ENCODE assay signal across 9 cellular contexts in the genomic region with DNA sequence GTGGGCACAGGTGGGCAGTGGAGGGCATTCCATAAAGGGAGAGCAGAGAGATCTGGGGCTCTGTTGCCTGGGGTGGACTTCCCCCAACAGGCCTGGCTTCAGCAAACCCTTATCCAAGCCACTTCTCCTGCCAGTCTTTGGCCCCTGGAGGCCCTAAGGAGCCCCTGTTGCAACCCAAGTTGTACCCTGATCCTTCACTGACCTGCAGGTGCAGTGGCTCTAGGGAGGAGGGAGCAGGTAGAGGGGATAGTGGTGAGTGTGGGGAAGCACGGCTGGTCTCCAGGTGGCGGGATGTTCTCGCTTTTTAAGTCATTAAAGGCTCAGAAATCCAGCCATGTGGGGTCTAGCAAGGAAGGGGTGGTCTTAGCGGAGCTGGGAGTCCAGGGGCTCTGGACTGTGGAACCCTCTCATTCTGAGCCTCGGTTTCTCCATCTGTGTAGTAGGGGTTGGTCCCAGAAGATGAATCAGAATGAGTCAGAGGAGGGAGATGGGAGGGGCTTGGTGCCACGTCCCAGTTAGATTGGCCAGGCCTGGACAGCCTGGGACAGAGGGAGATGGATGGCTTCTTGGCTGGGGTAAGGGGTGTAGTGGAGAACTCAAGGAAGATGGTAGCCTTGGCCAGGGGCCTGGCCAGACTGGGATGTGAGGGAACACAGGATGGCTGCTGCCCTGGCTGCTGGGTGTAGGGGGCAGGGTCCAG. TPM values are rescaled to one million over a fixed set of nuclear protein-coding genes. Genes with fewer than 3 reads are reported as not detected.
DNase-seq lines count a peak whose midpoint lies in the region; ATAC-seq and TF ChIP-seq lines count a peak whose summit lies in the region.
"Had no signal": no experiment of that assay in that cellular context is flagged by ENCODE, and none has a peak within 500 bp of the region (broad histone marks: within the 10 kb centered on the region; RNA-seq: fewer than 3 reads in every experiment).

No MANE protein-coding gene starts in this region.

- H3K27ac Mint-ChIP-seq in WTC11, result no peak overlapping the region

- CTCF ChIA-PET in WTC11 (lab: Charles Lee), result interaction anchor here (0.7 to 1.8 kb wide), 4 partner anchors 56 to 175 kb away, joined by 3 to 4 read pairs (median 4); no protein-coding TSS in a partner anchor

- H2AFZ ChIP-seq in smooth muscle cell (ENCODE audit: low read depth), result no peak overlapping the region

- no peaks in the 10 kb centered on the region for H3K9me3 ChIP-seq in left ventricle myocardium inferior (replicated peaks)
- H3K9me3 ChIP-seq in smooth muscle cell (replicated peaks; ENCODE audit: low read depth), result no peaks in the 10 kb centered on the region

- no peak overlapping the region for H3K9ac ChIP-seq in smooth muscle cell (ENCODE audit: low read depth)

- H3F3A ChIP-seq in smooth muscle cell (ENCODE audit: low read depth), result peaks cover 4% of the 10 kb centered on the region

- DNase-seq in GM03348 (ENCODE audit: low spot score) (peak; percentile 84), astrocyte of the cerebellum (ENCODE audit: low read depth) (no peak), left ventricle myocardium inferior (no peak), smooth muscle cell (lab: John Stamatoyannopoulos, UW; ENCODE audit: unreplicated experiment) (no peak), activated T-cell treated with anti-CD3 and anti-CD28 coated beads for 4 hours (no peak), WTC11 (ENCODE audit: low spot score) (no peak)

- ATAC-seq in HG02840 (IDR thresholded peaks at IDR 0.05; ENCODE audit: low FRiP score, unreplicated experiment) (no peak), HG03045 (IDR thresholded peaks at IDR 0.05; ENCODE audit: unreplicated experiment) (no peak), WTC11 (no peak)

- 80% methylated on average over 6 of the region's 6 CpGs for WGBS in smooth muscle cell (ENCODE audit: low lambda C conversion rate)

- peak overlapping the region; percentile 96 for H3K27ac ChIP-seq in left ventricle myocardium inferior (replicated peaks)
- H3K27ac ChIP-seq in smooth muscle cell (ENCODE audit: low read depth), result no peak overlapping the region

- peaks cover 11% of the 10 kb centered on the region for H3K79me2 ChIP-seq in smooth muscle cell (ENCODE audit: low read depth)

- H3K4me1 ChIP-seq in left ventricle myocardium inferior, result peaks cover 87% of the 10 kb centered on the region
- peaks cover 20% of the 10 kb centered on the region for H3K4me1 ChIP-seq in smooth muscle cell (ENCODE audit: low read depth)

- peaks cover 44% of the 10 kb centered on the region for H3K4me1 Mint-ChIP-seq in WTC11

- H4K20me1 ChIP-seq in smooth muscle cell (ENCODE audit: low read depth), result peaks cover 49% of the 10 kb centered on the region

- no peak for TF ChIP-seq CTCF in astrocyte of the cerebellum (IDR thresholded peaks at IDR 0.05; ENCODE audit: low read depth, low read length, missing control alignments)
- no peak for TF ChIP-seq CTCF in left ventricle myocardium inferior (IDR thresholded peaks at IDR 0.05; ENCODE audit: borderline replicate concordance)
- TF ChIP-seq CTCF in smooth muscle cell (IDR thresholded peaks at IDR 0.05; ENCODE audit: borderline replicate concordance, insufficient read depth, poor library complexity, severe bottlenecking), result no peak
- no peak for TF ChIP-seq CTCF in WTC11 (IDR thresholded peaks at IDR 0.05)

- POLR2A ChIA-PET in WTC11 (lab: Charles Lee), result no interaction called here

- intact Hi-C loops in left ventricle myocardium inferior (cut with micrococcal nuclease), result loop anchor here (10.0 kb wide), 1 partner anchor 89 kb away; no protein-coding TSS in a partner anchor

- no peaks in the 10 kb centered on the region for H3K9me3 Mint-ChIP-seq in WTC11

- in situ Hi-C loops in astrocyte of the cerebellum (cut with HindIII; ENCODE audit: low sequenced_read_pairs), result no loop called here

- H3K36me3 Mint-ChIP-seq in WTC11, result no peaks in the 10 kb centered on the region

- peak overlapping the region; percentile 97 for H3K4me2 ChIP-seq in smooth muscle cell

- H3K36me3 ChIP-seq in left ventricle myocardium inferior, result peaks cover 11% of the 10 kb centered on the region
- H3K36me3 ChIP-seq in smooth muscle cell (ENCODE audit: low read depth), result no peaks in the 10 kb centered on the region

- H3K4me3 Mint-ChIP-seq in WTC11, result no peak overlapping the region

- peak overlapping the region; percentile 79 for H3K4me3 ChIP-seq in astrocyte of the cerebellum (ENCODE audit: low read depth, low read length)
- H3K4me3 ChIP-seq in left ventricle myocardium inferior, result peak overlapping the region; percentile 81
- no peak overlapping the region for H3K4me3 ChIP-seq in smooth muscle cell

- H3K27me3 ChIP-seq in left ventricle myocardium inferior (ENCODE audit: low read depth) (no peaks in the 10 kb centered on the region), smooth muscle cell (ENCODE audit: low read depth) (no peaks in the 10 kb centered on the region)

- no peaks in the 10 kb centered on the region for H3K27me3 Mint-ChIP-seq in WTC11 (ENCODE audit: low read depth)

TF ChIP-seq in WTC11, 78 proteins besides CTCF, POLR2A, EP300 and RAD21 (continues in another document):
- TF ChIP-seq TP53 (CRISPR knock-in tag; IDR thresholded peaks at IDR 0.05), result no peak
- TF ChIP-seq ZNF512 (CRISPR knock-in tag; IDR thresholded peaks at IDR 0.05; ENCODE audit: borderline replicate concordance), result no peak
- no peak for TF ChIP-seq MYBL2 (CRISPR knock-in tag; IDR thresholded peaks at IDR 0.05)
- TF ChIP-seq ZNF425 (CRISPR knock-in tag; conservative IDR thresholded peaks at IDR 0.05), result no peak
- no peak for TF ChIP-seq RELA (CRISPR knock-in tag; IDR thresholded peaks at IDR 0.05; ENCODE audit: borderline replicate concordance)
- no peak for TF ChIP-seq KAT7 (CRISPR knock-in tag; IDR thresholded peaks at IDR 0.05; ENCODE audit: borderline replicate concordance)
- TF ChIP-seq FOXK1 (CRISPR knock-in tag; IDR thresholded peaks at IDR 0.05), result no peak
- no peak for TF ChIP-seq ZNF219 (CRISPR knock-in tag; IDR thresholded peaks at IDR 0.05; ENCODE audit: borderline replicate concordance)
- TF ChIP-seq NFE2L1 (CRISPR knock-in tag; IDR thresholded peaks at IDR 0.05), result no peak
- TF ChIP-seq, protein P1, sequence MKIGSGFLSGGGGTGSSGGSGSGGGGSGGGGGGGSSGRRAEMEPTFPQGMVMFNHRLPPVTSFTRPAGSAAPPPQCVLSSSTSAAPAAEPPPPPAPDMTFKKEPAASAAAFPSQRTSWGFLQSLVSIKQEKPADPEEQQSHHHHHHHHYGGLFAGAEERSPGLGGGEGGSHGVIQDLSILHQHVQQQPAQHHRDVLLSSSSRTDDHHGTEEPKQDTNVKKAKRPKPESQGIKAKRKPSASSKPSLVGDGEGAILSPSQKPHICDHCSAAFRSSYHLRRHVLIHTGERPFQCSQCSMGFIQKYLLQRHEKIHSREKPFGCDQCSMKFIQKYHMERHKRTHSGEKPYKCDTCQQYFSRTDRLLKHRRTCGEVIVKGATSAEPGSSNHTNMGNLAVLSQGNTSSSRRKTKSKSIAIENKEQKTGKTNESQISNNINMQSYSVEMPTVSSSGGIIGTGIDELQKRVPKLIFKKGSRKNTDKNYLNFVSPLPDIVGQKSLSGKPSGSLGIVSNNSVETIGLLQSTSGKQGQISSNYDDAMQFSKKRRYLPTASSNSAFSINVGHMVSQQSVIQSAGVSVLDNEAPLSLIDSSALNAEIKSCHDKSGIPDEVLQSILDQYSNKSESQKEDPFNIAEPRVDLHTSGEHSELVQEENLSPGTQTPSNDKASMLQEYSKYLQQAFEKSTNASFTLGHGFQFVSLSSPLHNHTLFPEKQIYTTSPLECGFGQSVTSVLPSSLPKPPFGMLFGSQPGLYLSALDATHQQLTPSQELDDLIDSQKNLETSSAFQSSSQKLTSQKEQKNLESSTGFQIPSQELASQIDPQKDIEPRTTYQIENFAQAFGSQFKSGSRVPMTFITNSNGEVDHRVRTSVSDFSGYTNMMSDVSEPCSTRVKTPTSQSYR (CRISPR knock-in tag; IDR thresholded peaks at IDR 0.05), result no peak
- TF ChIP-seq SOX15 (CRISPR knock-in tag; IDR thresholded peaks at IDR 0.05), result no peak
- TF ChIP-seq NR2C2 (CRISPR knock-in tag; IDR thresholded peaks at IDR 0.05), result no peak

RNA-seq across cellular contexts. Expression of gene ZBTB47, which starts 2.6 kb away (rescaled TPM):
- 118 TPM for total RNA-seq in left ventricle myocardium inferior
- 6.5 and 7.7 TPM in 2 replicates for total RNA-seq in smooth muscle cell
- 4.6 TPM in 2 replicates for polyA plus RNA-seq in smooth muscle cell
- total RNA-seq in WTC11 (2021), result 5.2 to 5.9 TPM (median 5.6 TPM) in 3 replicates

RNA-seq across cellular contexts. Expression of gene KLHL40, which starts 29.2 kb away (rescaled TPM):
- total RNA-seq in left ventricle myocardium inferior, result 0.22 TPM
- total RNA-seq in smooth muscle cell, result not detected in 2 replicates
- polyA plus RNA-seq in smooth muscle cell, result not detected in 2 replicates
- not detected in 3 replicates for total RNA-seq in WTC11 (2021)
- total RNA-seq: mononuclear cell had no signal

RNA-seq across cellular contexts. Expression of gene HHATL, which starts 46.5 kb away (rescaled TPM):
- 552 TPM for total RNA-seq in left ventricle myocardium inferior
- total RNA-seq in smooth muscle cell, result not detected in 2 replicates
- not detected in 2 replicates for polyA plus RNA-seq in smooth muscle cell
- 0.21 to 0.92 TPM (median 0.60 TPM) in 3 replicates for total RNA-seq in WTC11 (2021)
- total RNA-seq: mononuclear cell had no signal

RNA-seq across cellular contexts. Expression of gene NKTR, which starts 55.6 kb away (rescaled TPM):
- total RNA-seq in left ventricle myocardium inferior, result 20.0 TPM
- 91.3 and 113 TPM in 2 replicates for total RNA-seq in smooth muscle cell
- polyA plus RNA-seq in smooth muscle cell, result 37.1 and 82.3 TPM in 2 replicates
- 76.4 to 89.3 TPM (median 82.3 TPM) in 3 replicates for total RNA-seq in WTC11 (2021)

Comparison
In these comparisons a context has a peak if more than half of its experiments do, and no peak if none do; other contexts are left out.
1. RNA of gene ZBTB47, which starts 2.6 kb away (total RNA-seq): 118 TPM in left ventricle myocardium inferior (single experiment); 6.5 to 7.7 TPM in smooth muscle cell and 5.2 to 5.9 TPM in WTC11; every median in the first group is over 10 times any median in the second.
2. RNA of gene HHATL, which starts 46.5 kb away (total RNA-seq): 552 TPM in left ventricle myocardium inferior (single experiment); 0.21 to 0.92 TPM in WTC11 and not detected in smooth muscle cell; every median in the first group is over 100 times any median in the second.